In the genomic region with DNA sequence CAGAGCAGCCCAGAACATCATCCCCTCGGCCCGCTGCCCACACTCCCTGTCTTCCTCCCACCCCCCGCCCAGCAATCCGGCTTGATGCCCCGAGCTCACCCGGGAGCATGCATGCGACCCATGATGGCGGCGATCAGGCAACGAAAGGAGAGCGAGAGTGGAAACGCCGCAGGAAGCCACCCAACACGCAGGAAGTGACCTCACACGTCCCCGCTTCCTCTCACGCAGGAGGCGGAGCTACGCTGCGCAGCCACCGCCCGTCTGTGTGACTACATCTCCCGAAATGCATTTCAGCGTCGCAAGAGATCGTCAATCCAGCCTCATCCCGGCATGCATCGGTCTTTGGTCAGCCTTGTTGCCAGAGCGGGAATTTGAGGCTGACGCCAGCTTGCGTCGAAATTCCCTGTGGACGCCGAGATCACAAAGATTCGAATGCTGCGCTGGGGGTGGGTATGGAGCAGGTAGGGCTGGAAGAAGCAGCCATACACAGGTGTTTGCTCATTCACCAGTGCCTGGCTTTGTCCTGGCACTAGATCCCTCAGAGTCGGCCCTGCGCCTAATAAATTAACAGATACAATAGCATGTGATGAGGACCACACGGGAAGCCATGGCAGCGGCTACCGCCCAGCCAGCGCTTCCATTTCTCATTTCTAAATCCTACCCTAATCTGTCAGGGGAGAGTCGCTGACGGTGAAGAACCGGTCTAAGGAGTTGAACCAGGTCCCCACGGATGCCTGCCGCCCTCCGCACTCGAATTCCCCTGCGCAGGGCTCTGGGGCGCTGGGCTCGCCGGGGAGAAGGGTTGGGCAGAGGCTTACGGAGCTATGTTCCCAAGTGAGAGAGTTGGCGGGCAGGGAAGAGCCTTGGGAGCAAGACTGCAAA, we compare ENCODE assay signal across 1 cellular context.
TF ChIP-seq lines count a peak whose summit lies in the region.

Gene RPS13, minus strand, starts transcription at position 148 of the 882 bp plus-strand sequence. Its CDS starts 26 bp downstream, at position 122.

TF ChIP-seq in HEK293, 187 proteins besides CTCF, POLR2A, EP300 and RAD21 (continued from another document and continues in another):
- TF ChIP-seq, protein P1, sequence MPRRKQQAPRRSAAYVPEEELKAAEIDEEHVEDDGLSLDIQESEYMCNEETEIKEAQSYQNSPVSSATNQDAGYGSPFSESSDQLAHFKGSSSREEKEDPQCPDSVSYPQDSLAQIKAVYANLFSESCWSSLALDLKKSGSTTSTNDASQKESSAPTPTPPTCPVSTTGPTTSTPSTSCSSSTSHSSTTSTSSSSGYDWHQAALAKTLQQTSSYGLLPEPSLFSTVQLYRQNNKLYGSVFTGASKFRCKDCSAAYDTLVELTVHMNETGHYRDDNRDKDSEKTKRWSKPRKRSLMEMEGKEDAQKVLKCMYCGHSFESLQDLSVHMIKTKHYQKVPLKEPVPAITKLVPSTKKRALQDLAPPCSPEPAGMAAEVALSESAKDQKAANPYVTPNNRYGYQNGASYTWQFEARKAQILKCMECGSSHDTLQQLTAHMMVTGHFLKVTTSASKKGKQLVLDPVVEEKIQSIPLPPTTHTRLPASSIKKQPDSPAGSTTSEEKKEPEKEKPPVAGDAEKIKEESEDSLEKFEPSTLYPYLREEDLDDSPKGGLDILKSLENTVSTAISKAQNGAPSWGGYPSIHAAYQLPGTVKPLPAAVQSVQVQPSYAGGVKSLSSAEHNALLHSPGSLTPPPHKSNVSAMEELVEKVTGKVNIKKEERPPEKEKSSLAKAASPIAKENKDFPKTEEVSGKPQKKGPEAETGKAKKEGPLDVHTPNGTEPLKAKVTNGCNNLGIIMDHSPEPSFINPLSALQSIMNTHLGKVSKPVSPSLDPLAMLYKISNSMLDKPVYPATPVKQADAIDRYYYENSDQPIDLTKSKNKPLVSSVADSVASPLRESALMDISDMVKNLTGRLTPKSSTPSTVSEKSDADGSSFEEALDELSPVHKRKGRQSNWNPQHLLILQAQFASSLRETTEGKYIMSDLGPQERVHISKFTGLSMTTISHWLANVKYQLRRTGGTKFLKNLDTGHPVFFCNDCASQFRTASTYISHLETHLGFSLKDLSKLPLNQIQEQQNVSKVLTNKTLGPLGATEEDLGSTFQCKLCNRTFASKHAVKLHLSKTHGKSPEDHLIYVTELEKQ (tag by site-specific recombination; IDR thresholded peaks at IDR 0.05; ENCODE audit: borderline replicate concordance) = no peak
- TF ChIP-seq KLF8 (tag by site-specific recombination; IDR thresholded peaks at IDR 0.05) (peak; percentile 76), ZNF776 (tag by site-specific recombination; IDR thresholded peaks at IDR 0.05; ENCODE audit: borderline replicate concordance) (no peak), ZNF837 (tag by site-specific recombination; IDR thresholded peaks at IDR 0.05) (no peak), ZNF398 (tag by site-specific recombination; IDR thresholded peaks at IDR 0.05) (no peak), KLF17 (tag by site-specific recombination; IDR thresholded peaks at IDR 0.05) (peak; percentile 47; the same call in 1 of the 2 replicates), ZIC2 (tag by site-specific recombination; IDR thresholded peaks at IDR 0.05) (peak; percentile 46; the same call in 1 of the 2 replicates), ZNF132 (tag by site-specific recombination; IDR thresholded peaks at IDR 0.05; ENCODE audit: borderline replicate concordance) (no peak), ZNF350 (tag by site-specific recombination; IDR thresholded peaks at IDR 0.05) (no peak), SCRT2 (tag by site-specific recombination; IDR thresholded peaks at IDR 0.05) (no peak; the same call in 1 of the 2 replicates), ZNF426 (tag by site-specific recombination; IDR thresholded peaks at IDR 0.05) (no peak), ZNF366 (tag by site-specific recombination; conservative IDR thresholded peaks at IDR 0.05) (no peak), KLF1 (tag by site-specific recombination; IDR thresholded peaks at IDR 0.05) (peak; percentile 56), ZNF544 (tag by site-specific recombination; IDR thresholded peaks at IDR 0.05) (no peak), GLIS1 (tag by site-specific recombination; IDR thresholded peaks at IDR 0.05) (peak; percentile 37; the same call in 1 of the 2 replicates), ZSCAN18 (tag by site-specific recombination; IDR thresholded peaks at IDR 0.05) (no peak), ZNF155 (tag by site-specific recombination; IDR thresholded peaks at IDR 0.05) (no peak), PBX3 (CRISPR knock-in tag; IDR thresholded peaks at IDR 0.05) (peak; percentile 81; the same call in 1 of the 2 replicates), ZNF558 (tag by site-specific recombination; IDR thresholded peaks at IDR 0.05) (no peak), BCL11B (tag by site-specific recombination; IDR thresholded peaks at IDR 0.05; ENCODE audit: low read depth) (no peak), TCF7L2 (IDR thresholded peaks at IDR 0.05; ENCODE audit: borderline replicate concordance, low read depth, low read length) (no peak), ZNF488 (tag by site-specific recombination; IDR thresholded peaks at IDR 0.05) (no peak), ZNF785 (tag by site-specific recombination; IDR thresholded peaks at IDR 0.05) (no peak), ZNF274 (IDR thresholded peaks at IDR 0.05; ENCODE audit: low read length) (no peak), ZNF274 (tag by site-specific recombination; IDR thresholded peaks at IDR 0.05; ENCODE audit: borderline replicate concordance) (no peak), ZNF549 (tag by site-specific recombination; IDR thresholded peaks at IDR 0.05) (no peak), ZNF114 (tag by site-specific recombination; IDR thresholded peaks at IDR 0.05) (no peak), MEIS1 (CRISPR knock-in tag; IDR thresholded peaks at IDR 0.05; ENCODE audit: borderline replicate concordance) (no peak), ZNF138 (tag by site-specific recombination; IDR thresholded peaks at IDR 0.05; ENCODE audit: borderline replicate concordance) (no peak), ZSCAN23 (tag by site-specific recombination; IDR thresholded peaks at IDR 0.05) (no peak), ZNF670 (tag by site-specific recombination; IDR thresholded peaks at IDR 0.05; ENCODE audit: low read depth) (no peak), ZNF239 (tag by site-specific recombination; IDR thresholded peaks at IDR 0.05) (no peak), ZSCAN30 (tag by site-specific recombination; IDR thresholded peaks at IDR 0.05) (peak; percentile 41; the same call in 1 of the 2 replicates), ZNF19 (tag by site-specific recombination; IDR thresholded peaks at IDR 0.05; ENCODE audit: low read depth) (no peak), ZNF266 (tag by site-specific recombination; IDR thresholded peaks at IDR 0.05; ENCODE audit: low read depth) (no peak), ZNF223 (tag by site-specific recombination; IDR thresholded peaks at IDR 0.05) (no peak)
- TF ChIP-seq, protein P2, sequence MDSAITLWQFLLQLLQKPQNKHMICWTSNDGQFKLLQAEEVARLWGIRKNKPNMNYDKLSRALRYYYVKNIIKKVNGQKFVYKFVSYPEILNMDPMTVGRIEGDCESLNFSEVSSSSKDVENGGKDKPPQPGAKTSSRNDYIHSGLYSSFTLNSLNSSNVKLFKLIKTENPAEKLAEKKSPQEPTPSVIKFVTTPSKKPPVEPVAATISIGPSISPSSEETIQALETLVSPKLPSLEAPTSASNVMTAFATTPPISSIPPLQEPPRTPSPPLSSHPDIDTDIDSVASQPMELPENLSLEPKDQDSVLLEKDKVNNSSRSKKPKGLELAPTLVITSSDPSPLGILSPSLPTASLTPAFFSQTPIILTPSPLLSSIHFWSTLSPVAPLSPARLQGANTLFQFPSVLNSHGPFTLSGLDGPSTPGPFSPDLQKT (IDR thresholded peaks at IDR 0.05; ENCODE audit: borderline replicate concordance, low read depth, low read length) = no peak
- TF ChIP-seq, protein P3, sequence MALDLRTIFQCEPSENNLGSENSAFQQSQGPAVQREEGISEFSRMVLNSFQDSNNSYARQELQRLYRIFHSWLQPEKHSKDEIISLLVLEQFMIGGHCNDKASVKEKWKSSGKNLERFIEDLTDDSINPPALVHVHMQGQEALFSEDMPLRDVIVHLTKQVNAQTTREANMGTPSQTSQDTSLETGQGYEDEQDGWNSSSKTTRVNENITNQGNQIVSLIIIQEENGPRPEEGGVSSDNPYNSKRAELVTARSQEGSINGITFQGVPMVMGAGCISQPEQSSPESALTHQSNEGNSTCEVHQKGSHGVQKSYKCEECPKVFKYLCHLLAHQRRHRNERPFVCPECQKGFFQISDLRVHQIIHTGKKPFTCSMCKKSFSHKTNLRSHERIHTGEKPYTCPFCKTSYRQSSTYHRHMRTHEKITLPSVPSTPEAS (tag by site-specific recombination; IDR thresholded peaks at IDR 0.05) = no peak
- TF ChIP-seq, protein P4, sequence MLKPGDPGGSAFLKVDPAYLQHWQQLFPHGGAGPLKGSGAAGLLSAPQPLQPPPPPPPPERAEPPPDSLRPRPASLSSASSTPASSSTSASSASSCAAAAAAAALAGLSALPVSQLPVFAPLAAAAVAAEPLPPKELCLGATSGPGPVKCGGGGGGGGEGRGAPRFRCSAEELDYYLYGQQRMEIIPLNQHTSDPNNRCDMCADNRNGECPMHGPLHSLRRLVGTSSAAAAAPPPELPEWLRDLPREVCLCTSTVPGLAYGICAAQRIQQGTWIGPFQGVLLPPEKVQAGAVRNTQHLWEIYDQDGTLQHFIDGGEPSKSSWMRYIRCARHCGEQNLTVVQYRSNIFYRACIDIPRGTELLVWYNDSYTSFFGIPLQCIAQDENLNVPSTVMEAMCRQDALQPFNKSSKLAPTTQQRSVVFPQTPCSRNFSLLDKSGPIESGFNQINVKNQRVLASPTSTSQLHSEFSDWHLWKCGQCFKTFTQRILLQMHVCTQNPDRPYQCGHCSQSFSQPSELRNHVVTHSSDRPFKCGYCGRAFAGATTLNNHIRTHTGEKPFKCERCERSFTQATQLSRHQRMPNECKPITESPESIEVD (tag by site-specific recombination; IDR thresholded peaks at IDR 0.05) = no peak
- TF ChIP-seq, protein P5, sequence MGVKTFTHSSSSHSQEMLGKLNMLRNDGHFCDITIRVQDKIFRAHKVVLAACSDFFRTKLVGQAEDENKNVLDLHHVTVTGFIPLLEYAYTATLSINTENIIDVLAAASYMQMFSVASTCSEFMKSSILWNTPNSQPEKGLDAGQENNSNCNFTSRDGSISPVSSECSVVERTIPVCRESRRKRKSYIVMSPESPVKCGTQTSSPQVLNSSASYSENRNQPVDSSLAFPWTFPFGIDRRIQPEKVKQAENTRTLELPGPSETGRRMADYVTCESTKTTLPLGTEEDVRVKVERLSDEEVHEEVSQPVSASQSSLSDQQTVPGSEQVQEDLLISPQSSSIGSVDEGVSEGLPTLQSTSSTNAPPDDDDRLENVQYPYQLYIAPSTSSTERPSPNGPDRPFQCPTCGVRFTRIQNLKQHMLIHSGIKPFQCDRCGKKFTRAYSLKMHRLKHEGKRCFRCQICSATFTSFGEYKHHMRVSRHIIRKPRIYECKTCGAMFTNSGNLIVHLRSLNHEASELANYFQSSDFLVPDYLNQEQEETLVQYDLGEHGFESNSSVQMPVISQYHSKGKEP (tag by site-specific recombination; IDR thresholded peaks at IDR 0.05) = no peak
- TF ChIP-seq, protein P6, sequence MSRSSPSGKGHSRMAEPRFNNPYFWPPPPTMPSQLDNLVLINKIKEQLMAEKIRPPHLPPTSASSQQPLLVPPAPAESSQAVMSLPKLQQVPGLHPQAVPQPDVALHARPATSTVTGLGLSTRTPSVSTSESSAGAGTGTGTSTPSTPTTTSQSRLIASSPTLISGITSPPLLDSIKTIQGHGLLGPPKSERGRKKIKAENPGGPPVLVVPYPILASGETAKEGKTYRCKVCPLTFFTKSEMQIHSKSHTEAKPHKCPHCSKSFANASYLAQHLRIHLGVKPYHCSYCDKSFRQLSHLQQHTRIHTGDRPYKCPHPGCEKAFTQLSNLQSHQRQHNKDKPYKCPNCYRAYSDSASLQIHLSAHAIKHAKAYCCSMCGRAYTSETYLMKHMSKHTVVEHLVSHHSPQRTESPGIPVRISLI (tag by site-specific recombination; IDR thresholded peaks at IDR 0.05) = no peak
